15 cellular contexts compared by ENCODE assay signal in the genomic region with DNA sequence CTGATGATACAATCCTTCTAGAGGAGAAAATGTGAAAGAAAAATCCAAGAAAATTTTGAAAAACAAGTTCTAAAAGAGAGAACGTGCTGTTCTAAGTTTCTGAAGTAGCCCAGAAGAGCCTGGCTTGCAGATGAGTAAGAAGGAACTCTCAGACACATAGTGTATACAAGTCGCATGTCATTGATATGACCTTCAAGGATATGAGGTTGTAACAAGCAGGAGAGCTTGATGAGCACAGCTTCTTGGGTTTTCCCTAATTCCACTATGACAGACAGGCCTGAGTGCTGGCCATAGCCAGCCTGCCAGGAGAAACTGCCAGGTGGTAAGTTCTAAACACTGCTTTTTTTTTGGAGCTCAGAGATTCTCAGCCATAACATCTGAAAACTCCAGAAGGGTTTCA.
"Had no signal": no experiment of that assay in that cellular context is flagged by ENCODE, and none has a peak within 500 bp of the region (broad histone marks: within the 10 kb centered on the region; RNA-seq: fewer than 3 reads in every experiment).

No MANE protein-coding gene starts in this region.

- DNase-seq: colonic mucosa; dermis blood vessel endothelial cell; esophagus squamous epithelium; foreskin keratinocyte; hippocampal formation; kidney glomerular epithelial cell; natural killer cell; sigmoid colon; stimulated activated CD4-positive, alpha-beta T cell treated with anti-CD3 and anti-CD28 coated beads, Interleukin-4, amount 100 ng/mL, for 1 hour; stimulated activated CD8-positive, alpha-beta memory T cell treated with anti-CD3 and anti-CD28 coated beads, Interleukin-4, amount 100 ng/mL, for 48 hours; stimulated activated naive CD8-positive, alpha-beta T cell treated with anti-CD3 and anti-CD28 coated beads, Interleukin-15, Interleukin-2, amounts not matched to agents 100 U/mL and 50 U/mL, for 24 hours; thyroid gland had no signal

- H3K4me3 Mint-ChIP-seq: natural killer cell; neural crest cell; stimulated activated effector memory CD8-positive, alpha-beta T cell treated with anti-CD3 and anti-CD28 coated beads, Interleukin-12 subunit alpha, Interleukin-12 subunit beta, amount 100 ng/mL, for 72 hours; type B pancreatic cell had no signal

- H3K36me3 Mint-ChIP-seq: natural killer cell; stimulated activated effector memory CD8-positive, alpha-beta T cell treated with anti-CD3 and anti-CD28 coated beads, Interleukin-12 subunit alpha, Interleukin-12 subunit beta, amount 100 ng/mL, for 72 hours; type B pancreatic cell had no signal

- H3K4me1 Mint-ChIP-seq: natural killer cell; stimulated activated effector memory CD8-positive, alpha-beta T cell treated with anti-CD3 and anti-CD28 coated beads, Interleukin-12 subunit alpha, Interleukin-12 subunit beta, amount 100 ng/mL, for 72 hours had no signal

- ATAC-seq: foreskin keratinocyte; natural killer cell; stimulated activated effector memory CD8-positive, alpha-beta T cell treated with anti-CD3 and anti-CD28 coated beads, Interleukin-12 subunit alpha, Interleukin-12 subunit beta, amount 100 ng/mL, for 72 hours; stimulated activated naive CD8-positive, alpha-beta T cell treated with anti-CD3 and anti-CD28 coated beads, Interleukin-15, Interleukin-2, amounts not matched to agents 100 U/mL and 50 U/mL, for 24 hours had no signal

- H3K27ac Mint-ChIP-seq: natural killer cell; stimulated activated effector memory CD8-positive, alpha-beta T cell treated with anti-CD3 and anti-CD28 coated beads, Interleukin-12 subunit alpha, Interleukin-12 subunit beta, amount 100 ng/mL, for 72 hours; type B pancreatic cell had no signal

- H3K9me3 Mint-ChIP-seq: natural killer cell; neural crest cell; stimulated activated effector memory CD8-positive, alpha-beta T cell treated with anti-CD3 and anti-CD28 coated beads, Interleukin-12 subunit alpha, Interleukin-12 subunit beta, amount 100 ng/mL, for 72 hours; type B pancreatic cell had no signal
